ENCODE assay signal across 13 cellular contexts in genomic region chr7:73870041-73870492, GRCh38. TPM values are rescaled to one million over a fixed set of nuclear protein-coding genes. Genes with fewer than 3 reads are reported as not detected.
DNase-seq lines count a peak whose midpoint lies in the region; ATAC-seq, FAIRE-seq and TF ChIP-seq lines count a peak whose summit lies in the region.
"Had no signal": no experiment of that assay in that cellular context is flagged by ENCODE, and none has a peak within 500 bp of the region (broad histone marks: within the 10 kb centered on the region; RNA-seq: fewer than 3 reads in every experiment).

No MANE protein-coding gene starts in this region.

- H3K9ac ChIP-seq in K562 (ENCODE audit: insufficient read depth in 1 of 2, low read depth in 2 of 2, low read length in 2 of 2) = peak overlapping the region in 1 of 2 experiments; percentile 60; a peak in 1 of 4 replicates

- no peaks in the 10 kb centered on the region for H3K36me3 Mint-ChIP-seq in mesothelial cell of epicardium
- H3K36me3 Mint-ChIP-seq in activated T-cell treated with anti-CD3 and anti-CD28 coated beads, Interleukin-2, amount 50 U/mL, for 24 hours (ENCODE audit: low read depth) = no peaks in the 10 kb centered on the region
- H3K36me3 Mint-ChIP-seq: natural killer cell treated with Interleukin-12 subunit alpha and Interleukin-12 subunit beta and Interleukin-15 and Interleukin-18, amount 100 ng/mL, for 72 hours had no signal

- DNase-seq in H7 (peak; percentile 74), K562 (ENCODE audit: extremely low read depth in 1 of 4, low spot score in 3 of 4) (no peak), mesothelial cell of epicardium (ENCODE audit: low spot score in 2 of 2, unreplicated experiment in 2 of 2) (no peak), NCI-H226 (no peak)
- DNase-seq in activated T-cell treated with anti-CD3 and anti-CD28 coated beads, Interleukin-2, amount 50 U/mL, for 24 hours = no peak
- DNase-seq: cortex of kidney, DND-41, HCEC 1CT, NCI-H1105 treated with DMSO at 0.1 percent for 48 hours, NCI-H526 treated with DMSO at 0.1 percent for 48 hours had no signal

- intact Hi-C loops in K562 (cut with micrococcal nuclease) = loop anchor here (5.0 kb wide), 1 partner anchor 147 kb away; no protein-coding TSS in a partner anchor

- H3K4me1 ChIP-seq in K562 (replicated peaks in 1 of 2; ENCODE audit: control insufficient read depth in 2 of 2, insufficient read depth in 2 of 2, low read length in 2 of 2) = peaks cover 0 to 26% of the 10 kb centered on the region in 2 experiments; a peak in 3 of 5 replicates

- no peaks in the 10 kb centered on the region for H3K9me1 ChIP-seq in K562 (ENCODE audit: control insufficient read depth, insufficient read depth, low read length)

- H3K79me2 ChIP-seq in K562 (ENCODE audit: control insufficient read depth, insufficient read depth, low read length) = no peaks in the 10 kb centered on the region

- H3K36me3 ChIP-seq in H7 (replicated peaks; ENCODE audit: control insufficient read depth, insufficient read depth, low read length) = no peaks in the 10 kb centered on the region
- H3K36me3 ChIP-seq in K562 (ENCODE audit: control insufficient read depth, insufficient read depth, low read length) = no peaks in the 10 kb centered on the region

- peaks cover 19% of the 10 kb centered on the region for H4K20me1 ChIP-seq in K562 (replicated peaks; ENCODE audit: control insufficient read depth, insufficient read depth, low read length)

- H3K9me3 ChIP-seq in K562 (replicated peaks; ENCODE audit: control insufficient read depth, insufficient read depth, low read depth, low read length) = no peaks in the 10 kb centered on the region

- H3K4me3 ChIP-seq in H7 (ENCODE audit: insufficient read depth, low read depth, low read length) (no peak overlapping the region), K562 (no peak overlapping the region)

- CTCF ChIA-PET in K562 (lab: Yijun Ruan, JAX; ENCODE audit: low intra/inter-chr PET ratio) = interaction anchor here (0.7 kb wide), 1 partner anchor 265 kb away, joined by 4 read pairs; no protein-coding TSS in a partner anchor

- peak overlapping the region; percentile 64 for H3K27ac Mint-ChIP-seq in mesothelial cell of epicardium
- no peak overlapping the region for H3K27ac Mint-ChIP-seq in activated T-cell treated with anti-CD3 and anti-CD28 coated beads, Interleukin-2, amount 50 U/mL, for 24 hours
- H3K27ac Mint-ChIP-seq: natural killer cell treated with Interleukin-12 subunit alpha and Interleukin-12 subunit beta and Interleukin-15 and Interleukin-18, amount 100 ng/mL, for 72 hours had no signal

- no peaks in the 10 kb centered on the region for H3K27me3 Mint-ChIP-seq in mesothelial cell of epicardium (ENCODE audit: low read depth)
- no peaks in the 10 kb centered on the region for H3K27me3 Mint-ChIP-seq in activated T-cell treated with anti-CD3 and anti-CD28 coated beads, Interleukin-2, amount 50 U/mL, for 24 hours
- H3K27me3 Mint-ChIP-seq: natural killer cell treated with Interleukin-12 subunit alpha and Interleukin-12 subunit beta and Interleukin-15 and Interleukin-18, amount 100 ng/mL, for 72 hours had no signal

- no peak overlapping the region for H3K4me2 ChIP-seq in K562 (ENCODE audit: insufficient read depth, low read length)

- BruUV-seq in K562 (replicated peaks; lab: Mats Ljungman, UMichigan) = no TSS peak

- no peak for TF ChIP-seq RAD21 in K562 (CRISPR knock-in tag; conservative IDR thresholded peaks at IDR 0.05 in 1 of 2, IDR thresholded peaks at IDR 0.05 in 1 of 2)

- peaks cover 12% of the 10 kb centered on the region for H3K4me1 Mint-ChIP-seq in mesothelial cell of epicardium
- no peaks in the 10 kb centered on the region for H3K4me1 Mint-ChIP-seq in activated T-cell treated with anti-CD3 and anti-CD28 coated beads, Interleukin-2, amount 50 U/mL, for 24 hours (ENCODE audit: low read depth)

- no peak overlapping the region for H3K27ac ChIP-seq in K562 (ENCODE audit: extremely low read depth, low read depth, low read length)

- no peak for TF ChIP-seq CTCF in K562 (IDR thresholded peaks at IDR 0.05 in 2 of 3, conservative IDR thresholded peaks at IDR 0.05 in 1 of 3; ENCODE audit: insufficient read depth in 2 of 3, low read depth in 1 of 3, low read length in 3 of 3)
- no peak for TF ChIP-seq CTCF in mesothelial cell of epicardium (IDR thresholded peaks at IDR 0.05; ENCODE audit: unreplicated experiment)

- no peaks in the 10 kb centered on the region for H3K27me3 ChIP-seq in H7 (ENCODE audit: control insufficient read depth, insufficient read depth, low read length)
- H3K27me3 ChIP-seq in K562 (ENCODE audit: control insufficient read depth in 2 of 2, insufficient read depth in 2 of 2, low read length in 2 of 2) = peaks cover 3 to 51% of the 10 kb centered on the region in 2 experiments; a peak in 3 of 5 replicates

- H2AFZ ChIP-seq in K562 (ENCODE audit: low read depth, low read length) = no peak overlapping the region

- in situ Hi-C loops in K562 (cut with MboI) = loop anchor here (5.0 to 10.0 kb wide), 2 partner anchors 335 to 517 kb away; no protein-coding TSS in a partner anchor

- POLR2A ChIA-PET in K562 (lab: Yijun Ruan, JAX) = interaction anchor here (0.6 to 2.5 kb wide), 5 partner anchors 9 to 169 kb away, joined by 3 to 15 read pairs (median 4); partner anchors contain the start of gene TMEM270

- ATAC-seq in K562 (peak; percentile 14; the same call in 2 of the 3 replicates), GM21825 (IDR thresholded peaks at IDR 0.05; ENCODE audit: unreplicated experiment) (no peak)
- ATAC-seq: natural killer cell treated with Interleukin-12 subunit alpha and Interleukin-12 subunit beta and Interleukin-15 and Interleukin-18, amount 100 ng/mL, for 72 hours had no signal

- peak; percentile 32 for FAIRE-seq in K562 (lab: Jason Lieb, UNC)

- no peak for TF ChIP-seq POLR2A in K562 (conservative IDR thresholded peaks at IDR 0.05)

- H3K4me3 Mint-ChIP-seq in mesothelial cell of epicardium = no peak overlapping the region
- no peak overlapping the region for H3K4me3 Mint-ChIP-seq in activated T-cell treated with anti-CD3 and anti-CD28 coated beads, Interleukin-2, amount 50 U/mL, for 24 hours
- H3K4me3 Mint-ChIP-seq: natural killer cell treated with Interleukin-12 subunit alpha and Interleukin-12 subunit beta and Interleukin-15 and Interleukin-18, amount 100 ng/mL, for 72 hours had no signal

- no peak for TF ChIP-seq EP300 in K562 (IDR thresholded peaks at IDR 0.05; ENCODE audit: low read length)

- WGBS in K562 (ENCODE audit: insufficient coverage, low coverage, missing lambda C conversion rate) = 23% methylated on average over 13 of the region's 15 CpGs

- H3K9me3 Mint-ChIP-seq in mesothelial cell of epicardium = no peaks in the 10 kb centered on the region
- no peaks in the 10 kb centered on the region for H3K9me3 Mint-ChIP-seq in activated T-cell treated with anti-CD3 and anti-CD28 coated beads, Interleukin-2, amount 50 U/mL, for 24 hours
- H3K9me3 Mint-ChIP-seq: natural killer cell treated with Interleukin-12 subunit alpha and Interleukin-12 subunit beta and Interleukin-15 and Interleukin-18, amount 100 ng/mL, for 72 hours had no signal

RNA-seq across cellular contexts. Expression of gene TMEM270, which starts 9.1 kb away (rescaled TPM):
- total RNA-seq in H7 (2014; rRNA removed; shearing (Covaris generic)) = not detected in 2 replicates
- not detected in 2 replicates for total RNA-seq in K562 (2011; cell fraction: chromatin; rRNA removed; ENCODE audit: low replicate concordance)
- total RNA-seq in K562 (2011; cell fraction: nucleolus; rRNA removed) = not detected in 2 replicates
- not detected in 2 replicates for total RNA-seq in K562 (2011; cell fraction: nucleoplasm; rRNA removed)
- total RNA-seq in K562 (2014; rRNA removed) (not detected in 2 replicates), K562 (2014; rRNA removed; fragmentation: Illumina TruSeq; extraction: Trizol) (not detected in 2 replicates), K562 (2015; rRNA removed; fragmentation: Illumina TruSeq; extraction: Trizol) (not detected in 2 replicates), K562 (2021) (not detected in 2 replicates), mesothelial cell of epicardium (not detected in 3 replicates)
- polyA plus RNA-seq in K562 (2011; rRNA removed) (not detected in 2 replicates), K562 (2014; fragmentation: Illumina TruSeq; extraction: Trizol) (not detected in 2 replicates), K562 (2014; fragmentation: Nextera tagmentation; extraction: Ambion mirVana) (not detected), K562 (2014; rRNA removed) (not detected in 2 replicates)
- polyA plus RNA-seq in K562 (2011; cell fraction: cytosol; rRNA removed) = not detected in 2 replicates
- not detected in 2 replicates for polyA plus RNA-seq in K562 (2011; cell fraction: nucleus; rRNA removed)
- polyA plus RNA-seq in K562 (2012) = not detected in 2 replicates
- not detected in 2 replicates for polyA minus RNA-seq in K562 (2011; rRNA and poly(A)+ RNA removed)
- polyA minus RNA-seq in K562 (2011; cell fraction: cytosol; rRNA and poly(A)+ RNA removed) = not detected in 2 replicates
- not detected in 2 replicates for polyA minus RNA-seq in K562 (2011; cell fraction: nucleus; rRNA and poly(A)+ RNA removed)
- total RNA-seq: HT-29; natural killer cell treated with Interleukin-12 subunit alpha and Interleukin-12 subunit beta and Interleukin-15 and Interleukin-18, amount 100 ng/mL, for 72 hours had no signal

RNA-seq across cellular contexts. Expression of gene METTL27, which starts 27.8 kb away (rescaled TPM):
- 1.9 and 7.4 TPM in 2 replicates for total RNA-seq in H7 (2014; rRNA removed; shearing (Covaris generic))
- 1.9 and 4.9 TPM in 2 replicates for total RNA-seq in K562 (2011; cell fraction: chromatin; rRNA removed; ENCODE audit: low replicate concordance)
- total RNA-seq in K562 (2011; cell fraction: nucleolus; rRNA removed) = 3.6 and 4.8 TPM in 2 replicates
- 2.0 and 5.0 TPM in 2 replicates for total RNA-seq in K562 (2011; cell fraction: nucleoplasm; rRNA removed)
- 0.32 and 0.94 TPM in 2 replicates for total RNA-seq in K562 (2014; rRNA removed)
- not detected in 2 replicates for total RNA-seq in K562 (2014; rRNA removed; fragmentation: Illumina TruSeq; extraction: Trizol)
- not detected in 2 replicates for total RNA-seq in K562 (2015; rRNA removed; fragmentation: Illumina TruSeq; extraction: Trizol)
- 0.42 and 0.73 TPM in 2 replicates for total RNA-seq in K562 (2021)
- polyA plus RNA-seq in K562 (2011; rRNA removed) = 0.33 and 0.49 TPM in 2 replicates
- 0.59 and 1.3 TPM in 2 replicates for polyA plus RNA-seq in K562 (2011; cell fraction: cytosol; rRNA removed)
- polyA plus RNA-seq in K562 (2011; cell fraction: nucleus; rRNA removed) = 1.4 and 3.9 TPM in 2 replicates
- 0.25 and 0.58 TPM in 2 replicates for polyA plus RNA-seq in K562 (2012)
- polyA plus RNA-seq in K562 (2014; fragmentation: Illumina TruSeq; extraction: Trizol) = 0.69 TPM in 1 of 2 replicates, not detected in the other
- polyA plus RNA-seq in K562 (2014; fragmentation: Nextera tagmentation; extraction: Ambion mirVana) = under 1 TPM in 1 of 2 experiments, not detected in 1; 0.08 TPM
- 0.35 and 0.82 TPM in 2 replicates for polyA plus RNA-seq in K562 (2014; rRNA removed)
- polyA minus RNA-seq in K562 (2011; rRNA and poly(A)+ RNA removed) = 0.53 and 1.1 TPM in 2 replicates
- polyA minus RNA-seq in K562 (2011; cell fraction: cytosol; rRNA and poly(A)+ RNA removed) = not detected in 2 replicates
- 1.6 and 1.9 TPM in 2 replicates for polyA minus RNA-seq in K562 (2011; cell fraction: nucleus; rRNA and poly(A)+ RNA removed)
- total RNA-seq in mesothelial cell of epicardium = 7.9 to 11.4 TPM (median 8.7 TPM) in 3 replicates
- total RNA-seq: natural killer cell treated with Interleukin-12 subunit alpha and Interleukin-12 subunit beta and Interleukin-15 and Interleukin-18, amount 100 ng/mL, for 72 hours had no signal

RNA-seq across cellular contexts. Expression of gene CLDN4, which starts 39.3 kb away (rescaled TPM):
- 2.0 and 2.1 TPM in 2 replicates for total RNA-seq in H7 (2014; rRNA removed; shearing (Covaris generic))
- 1.8 and 2.6 TPM in 2 replicates for total RNA-seq in K562 (2011; cell fraction: chromatin; rRNA removed; ENCODE audit: low replicate concordance)
- total RNA-seq in K562 (2011; cell fraction: nucleolus; rRNA removed) = 0.66 and 1.0 TPM in 2 replicates
- 2.3 and 2.8 TPM in 2 replicates for total RNA-seq in K562 (2011; cell fraction: nucleoplasm; rRNA removed)
- total RNA-seq in K562 (2014; rRNA removed) (0.05 and 0.08 TPM in 2 replicates), K562 (2014; rRNA removed; fragmentation: Illumina TruSeq; extraction: Trizol) (0.06 TPM in 1 of 2 replicates, not detected in the other), K562 (2015; rRNA removed; fragmentation: Illumina TruSeq; extraction: Trizol) (0.04 and 0.07 TPM in 2 replicates), K562 (2021) (0.60 and 0.63 TPM in 2 replicates), mesothelial cell of epicardium (158 to 175 TPM (median 165 TPM) in 3 replicates)
- polyA plus RNA-seq in K562 (2011; rRNA removed) (0.06 and 0.37 TPM in 2 replicates), K562 (2014; fragmentation: Illumina TruSeq; extraction: Trizol) (0.10 and 0.21 TPM in 2 replicates), K562 (2014; fragmentation: Nextera tagmentation; extraction: Ambion mirVana) (not detected), K562 (2014; rRNA removed) (0.05 and 0.13 TPM in 2 replicates)
- polyA plus RNA-seq in K562 (2011; cell fraction: cytosol; rRNA removed) = 0.18 TPM in 2 replicates
- polyA plus RNA-seq in K562 (2011; cell fraction: nucleus; rRNA removed) = 0.16 and 0.48 TPM in 2 replicates
- polyA plus RNA-seq in K562 (2012) = 0.13 and 0.25 TPM in 2 replicates
- 0.07 and 0.66 TPM in 2 replicates for polyA minus RNA-seq in K562 (2011; rRNA and poly(A)+ RNA removed)
- 0.67 TPM in 1 of 2 replicates, not detected in the other for polyA minus RNA-seq in K562 (2011; cell fraction: cytosol; rRNA and poly(A)+ RNA removed)
- polyA minus RNA-seq in K562 (2011; cell fraction: nucleus; rRNA and poly(A)+ RNA removed) = 0.27 TPM in 1 of 2 replicates, not detected in the other
- total RNA-seq: natural killer cell treated with Interleukin-12 subunit alpha and Interleukin-12 subunit beta and Interleukin-15 and Interleukin-18, amount 100 ng/mL, for 72 hours had no signal

Comparison
In these comparisons a context has a peak if more than half of its experiments do, and no peak if none do; other contexts are left out.
1. RNA of gene CLDN4, which starts 39.3 kb away (total RNA-seq): 158 to 175 TPM in mesothelial cell of epicardium; 2.0 to 2.1 TPM in H7 and 0.04 to 2.8 TPM in K562; every median in the first group is over 10 times any median in the second.